In the genomic region with DNA sequence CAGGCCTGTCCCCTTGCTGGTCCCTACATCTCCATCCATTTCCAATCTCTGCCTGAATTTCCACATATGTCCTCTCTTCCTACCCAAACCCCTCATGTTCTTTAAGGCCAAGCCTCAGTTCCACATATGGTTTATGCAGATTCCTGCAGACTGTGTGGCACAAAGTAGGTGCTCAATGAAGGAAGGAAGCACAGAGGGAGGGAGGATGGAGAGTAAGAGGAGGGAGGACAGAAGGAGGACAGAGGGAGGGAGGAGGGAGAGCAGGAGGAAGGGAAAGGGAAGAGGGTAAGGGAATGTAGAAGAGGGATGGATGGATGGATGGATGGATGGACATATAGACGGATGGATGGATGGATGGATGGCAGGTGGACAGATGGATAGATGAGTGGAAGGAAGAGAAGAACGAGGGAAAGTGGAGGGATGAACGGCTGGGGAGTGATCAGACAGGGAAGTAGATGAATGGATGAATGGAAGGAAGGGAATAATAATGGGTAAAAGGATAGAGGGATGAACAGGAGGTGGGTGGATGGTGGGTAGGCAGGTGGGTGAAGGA, we compare ENCODE assay signal across 23 cellular contexts. TPM values are rescaled to one million over a fixed set of nuclear protein-coding genes. Genes with fewer than 3 reads are reported as not detected.
"Had no signal": no experiment of that assay in that cellular context is flagged by ENCODE, and none has a peak within 500 bp of the region (broad histone marks: within the 10 kb centered on the region; RNA-seq: fewer than 3 reads in every experiment).

No MANE protein-coding gene starts in this region.

- H3K9me3 ChIP-seq: SK-N-SH had no signal

- H3K9ac ChIP-seq: KMS-11, SK-N-SH had no signal

- H3K27ac Mint-ChIP-seq: T-cell had no signal

- H3K9me2 ChIP-seq: SK-N-SH had no signal

- ATAC-seq: T-cell had no signal

- H3K4me1 Mint-ChIP-seq: T-cell had no signal

- H3K4me3 Mint-ChIP-seq: T-cell had no signal

- H3K27ac ChIP-seq: KMS-11 had no signal

- H3K36me3 Mint-ChIP-seq: T-cell had no signal

- H3K4me2 ChIP-seq: KMS-11, SK-N-SH had no signal

- DNase-seq: IMR-90, Kasumi-1, MM.1S, NCI-H1092 treated with DMSO at 0.1 percent for 48 hours, NCI-H1436, NCI-H187, NCI-H2029, NCI-H2081 treated with DMSO at 0.1 percent for 48 hours, NCI-H2171, NCI-H226, NCI-H446, NCI-H510A, NCI-H524 treated with DMSO at 0.1 percent for 48 hours, NCI-H69, NCI-H774, SHP77, SK-N-SH, SW 1271, T-cell had no signal

RNA-seq across cellular contexts. Expression of gene KRT14, which starts 7.7 kb away (rescaled TPM):
- total RNA-seq: HT-29, IMR-90, SK-MEL-5, T-cell had no signal

RNA-seq across cellular contexts. Expression of gene KRT16, which starts 18.1 kb away (rescaled TPM):
- total RNA-seq: IMR-90, SK-MEL-5, T-cell had no signal

RNA-seq across cellular contexts. Expression of gene KRT9, which starts 22.6 kb away (rescaled TPM):
- total RNA-seq: HT-29, IMR-90, M059J, SK-MEL-5, T-cell had no signal

RNA-seq across cellular contexts. Expression of gene KRT17, which starts 29.9 kb away (rescaled TPM):
- total RNA-seq: SK-MEL-5, T-cell had no signal
